8 cellular contexts compared by ENCODE assay signal in the genomic region with DNA sequence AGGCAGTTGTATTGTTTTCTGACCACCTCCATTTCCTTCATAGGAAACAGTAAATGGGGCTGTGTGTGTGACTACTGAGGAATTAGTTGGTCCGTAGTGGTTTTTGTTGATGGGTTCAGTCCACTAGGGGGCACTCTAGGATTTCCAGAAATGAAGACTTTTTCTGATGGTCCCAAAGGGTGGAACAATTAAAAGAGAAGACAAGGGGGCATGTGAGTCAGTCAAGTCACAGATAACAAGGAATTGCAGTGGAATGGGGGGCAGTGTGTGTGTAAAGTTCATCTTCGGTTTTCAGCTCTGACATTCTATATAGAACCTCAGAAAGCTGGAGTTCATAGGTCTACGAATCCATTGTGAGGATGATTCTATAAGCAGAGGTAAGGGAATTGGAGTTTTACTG.
A peak's percentile ranks its signal among the peaks of the same experiment; 100 is the strongest.
DNase-seq lines count a peak whose midpoint lies in the region; ATAC-seq and TF ChIP-seq lines count a peak whose summit lies in the region.

No MANE protein-coding gene starts in this region.

- H3K27me3 Mint-ChIP-seq in T-helper 2 cell treated with Interferon-gamma antibody and Interleukin-4, amounts not matched to agents 5 μg/mL and 100 μg/mL, for 36 hours (ENCODE audit: low read depth): peaks cover 22% of the 10 kb centered on the region

- DNase-seq in AG08396 (ENCODE audit: low spot score) (peak; percentile 6), GM20000 (ENCODE audit: low spot score) (peak; percentile 9), fibroblast of villous mesenchyme (ENCODE audit: low read depth) (no peak), cerebellar nuclear complex (lab: John Stamatoyannopoulos, UW) (no peak), sciatic nerve (ENCODE audit: low spot score) (no peak)
- no peak for DNase-seq in T-helper 2 cell treated with Interferon-gamma antibody and Interleukin-4, amounts not matched to agents 5 μg/mL and 100 μg/mL, for 36 hours (ENCODE audit: low spot score)

- no peaks in the 10 kb centered on the region for H3K9me3 Mint-ChIP-seq in T-helper 2 cell treated with Interferon-gamma antibody and Interleukin-4, amounts not matched to agents 5 μg/mL and 100 μg/mL, for 36 hours

- H3K27ac Mint-ChIP-seq in T-helper 2 cell treated with Interferon-gamma antibody and Interleukin-4, amounts not matched to agents 5 μg/mL and 100 μg/mL, for 36 hours: peak overlapping the region; percentile 49

- H3K36me3 Mint-ChIP-seq in T-helper 2 cell treated with Interferon-gamma antibody and Interleukin-4, amounts not matched to agents 5 μg/mL and 100 μg/mL, for 36 hours (ENCODE audit: low read depth): peaks cover 5% of the 10 kb centered on the region

- H3K4me1 Mint-ChIP-seq in T-helper 2 cell treated with Interferon-gamma antibody and Interleukin-4, amounts not matched to agents 5 μg/mL and 100 μg/mL, for 36 hours (ENCODE audit: low read depth): peaks cover 6% of the 10 kb centered on the region

- H3K4me3 ChIP-seq in fibroblast of villous mesenchyme (ENCODE audit: low read depth, low read length): no peak overlapping the region

- intact Hi-C loops in sciatic nerve (cut with DNase I): no loop called here

- TF ChIP-seq CTCF in GM20000 (IDR thresholded peaks at IDR 0.05; ENCODE audit: extremely low read depth, missing control alignments) (peak; percentile 31), fibroblast of villous mesenchyme (IDR thresholded peaks at IDR 0.05; ENCODE audit: insufficient read depth, low read depth, low read length) (peak; percentile 38)

- ATAC-seq in esophagus mucosa (no peak), GM18517 (IDR thresholded peaks at IDR 0.05; ENCODE audit: unreplicated experiment) (no peak), sciatic nerve (no peak)

- H3K4me3 Mint-ChIP-seq in T-helper 2 cell treated with Interferon-gamma antibody and Interleukin-4, amounts not matched to agents 5 μg/mL and 100 μg/mL, for 36 hours: peak overlapping the region; percentile 48

Comparison
In these comparisons a context has a peak if more than half of its experiments do, and no peak if none do; other contexts are left out.
1. DNase-seq: peak in AG08396 (single experiment) and GM20000 (single experiment); none in T-helper 2 cell treated with Interferon-gamma antibody and Interleukin-4, amounts not matched to agents 5 μg/mL and 100 μg/mL, for 36 hours (single experiment), fibroblast of villous mesenchyme (single experiment), cerebellar nuclear complex (0 of 2) and sciatic nerve (single experiment).